16 cellular contexts compared by ENCODE assay signal in genomic region chr15:88042047-88042446, GRCh38.
DNase-seq lines count a peak whose midpoint lies in the region; TF ChIP-seq lines count a peak whose summit lies in the region.
"Had no signal": no experiment of that assay in that cellular context is flagged by ENCODE, and none has a peak within 500 bp of the region (broad histone marks: within the 10 kb centered on the region; RNA-seq: fewer than 3 reads in every experiment).

No MANE protein-coding gene starts in this region.

- H3K4me1 ChIP-seq in HEK293 (ENCODE audit: control insufficient read depth, insufficient read depth, low read length) (peaks cover 7% of the 10 kb centered on the region), neural progenitor cell (no peaks in the 10 kb centered on the region)

- peaks cover 3% of the 10 kb centered on the region for H3K27me3 Mint-ChIP-seq in neural progenitor cell (ENCODE audit: insufficient read depth, low read depth)

- H2AFZ ChIP-seq in neural progenitor cell (replicated peaks) = no peak overlapping the region

- H3K4me3 ChIP-seq in HEK293 (ENCODE audit: low read depth, low read length) (no peak overlapping the region), neural progenitor cell (no peak overlapping the region)
- H3K4me3 ChIP-seq: GM12878 had no signal

- DNase-seq in DMS79 (lab: John Stamatoyannopoulos, UW) = peak; percentile 44
- DNase-seq in NCI-H1105 (lab: John Stamatoyannopoulos, UW) = peak; percentile 5
- no peak for DNase-seq in neural progenitor cell (ENCODE audit: low spot score)
- no peak for DNase-seq in activated CD8-positive, alpha-beta memory T cell treated with anti-CD3 and anti-CD28 coated beads, Interleukin-2, amount 50 U/mL, for 4 hours
- DNase-seq in NOMO-1 treated with DMSO at 0.1 percent for 48 hours (lab: John Stamatoyannopoulos, UW; ENCODE audit: unreplicated experiment) = no peak
- DNase-seq: ACHN; AML-193; CD4-positive, alpha-beta memory T cell; DMS153; DND-41; EL; GOT3; H7 had no signal

- H3K9me3 ChIP-seq in HEK293 (ENCODE audit: control insufficient read depth, insufficient read depth, low read depth, low read length) (no peaks in the 10 kb centered on the region), neural progenitor cell (ENCODE audit: low read depth) (no peaks in the 10 kb centered on the region)

- H3K36me3 Mint-ChIP-seq in neural progenitor cell = no peaks in the 10 kb centered on the region
- H3K36me3 Mint-ChIP-seq: CD14-positive monocyte; CD4-positive, alpha-beta memory T cell had no signal

- no peaks in the 10 kb centered on the region for H3K79me2 ChIP-seq in neural progenitor cell (ENCODE audit: low read depth)

- H3K4me2 ChIP-seq in neural progenitor cell = no peak overlapping the region

- no peak for TF ChIP-seq CTCF in HEK293 (tag by site-specific recombination; IDR thresholded peaks at IDR 0.05)
- TF ChIP-seq CTCF in neural progenitor cell (IDR thresholded peaks at IDR 0.05) = no peak

- H3K4me3 Mint-ChIP-seq in neural progenitor cell = no peak overlapping the region
- H3K4me3 Mint-ChIP-seq: CD14-positive monocyte; CD4-positive, alpha-beta memory T cell had no signal

- H3K27ac Mint-ChIP-seq in neural progenitor cell = no peak overlapping the region
- H3K27ac Mint-ChIP-seq: CD14-positive monocyte had no signal

- H3K9ac ChIP-seq in neural progenitor cell = no peak overlapping the region

- H3K36me3 ChIP-seq in HEK293 (ENCODE audit: control insufficient read depth in 2 of 2, insufficient read depth in 1 of 2, low read length in 2 of 2) (no peaks in the 10 kb centered on the region), neural progenitor cell (no peaks in the 10 kb centered on the region)

- POLR2A ChIA-PET in HEK293 (lab: Yijun Ruan, JAX) = no interaction called here

- H4K20me1 ChIP-seq in neural progenitor cell (ENCODE audit: low read depth) = no peaks in the 10 kb centered on the region

- CTCF ChIA-PET in HEK293 (lab: Yijun Ruan, JAX) = interaction anchor here (1.0 kb wide), 1 partner anchor 40 kb away, joined by 3 read pairs; no protein-coding TSS in a partner anchor

- no peaks in the 10 kb centered on the region for H3K27me3 ChIP-seq in neural progenitor cell

- no peaks in the 10 kb centered on the region for H3K9me3 Mint-ChIP-seq in neural progenitor cell

- H3F3A ChIP-seq in neural progenitor cell (ENCODE audit: low read depth) = no peaks in the 10 kb centered on the region

- peaks cover 3% of the 10 kb centered on the region for H3K4me1 Mint-ChIP-seq in neural progenitor cell
- H3K4me1 Mint-ChIP-seq: CD14-positive monocyte; CD4-positive, alpha-beta memory T cell had no signal

- H3K27ac ChIP-seq in HEK293 (ENCODE audit: extremely low read depth, low read depth, low read length) (no peak overlapping the region), neural progenitor cell (no peak overlapping the region)

TF ChIP-seq in HEK293, 187 proteins besides CTCF, POLR2A, EP300 and RAD21:
- TF ChIP-seq HOXD13 (CRISPR knock-in tag; IDR thresholded peaks at IDR 0.05; ENCODE audit: borderline replicate concordance) (peak; percentile 83; the same call in 1 of the 2 replicates), ZBTB7A (tag by site-specific recombination; IDR thresholded peaks at IDR 0.05; ENCODE audit: low read depth) (no peak)

Comparison
In these comparisons a context has a peak if more than half of its experiments do, and no peak if none do; other contexts are left out.
1. DNase-seq: peak in DMS79 (single experiment) and NCI-H1105 (single experiment); none in neural progenitor cell (single experiment), activated CD8-positive, alpha-beta memory T cell treated with anti-CD3 and anti-CD28 coated beads, Interleukin-2, amount 50 U/mL, for 4 hours (single experiment) and NOMO-1 treated with DMSO at 0.1 percent for 48 hours (single experiment).